9 cellular contexts compared by ENCODE assay signal in genomic region chr6:85675030-85675819, GRCh38. TPM values are rescaled to one million over a fixed set of nuclear protein-coding genes. Genes with fewer than 3 reads are reported as not detected.
DNase-seq lines count a peak whose midpoint lies in the region; ATAC-seq, FAIRE-seq and TF ChIP-seq lines count a peak whose summit lies in the region.
"Had no signal": no experiment of that assay in that cellular context is flagged by ENCODE, and none has a peak within 500 bp of the region (broad histone marks: within the 10 kb centered on the region; RNA-seq: fewer than 3 reads in every experiment).

No MANE protein-coding gene starts in this region.

- H3K9me3 ChIP-seq in RWPE2 (ENCODE audit: severe bottlenecking): peaks cover 2% of the 10 kb centered on the region
- no peaks in the 10 kb centered on the region for H3K9me3 ChIP-seq in small intestine (ENCODE audit: control insufficient read depth, low read depth)

- WGBS in small intestine, 3 donors: 48 to 63% (median 53%) methylated on average over 4 of the region's 4 CpGs

- H3K4me1 ChIP-seq in RWPE2 (ENCODE audit: insufficient read depth, poor library complexity, severe bottlenecking) (peaks cover 18% of the 10 kb centered on the region), small intestine (ENCODE audit: control insufficient read depth in 2 of 2, insufficient read depth in 1 of 2, low read depth in 1 of 2, low read length in 1 of 2) (peaks cover 0 to 9% of the 10 kb centered on the region in 2 donors)

- peaks cover 44% of the 10 kb centered on the region for H3K36me3 ChIP-seq in RWPE2 (ENCODE audit: low read depth)
- peaks cover 0 to 4% of the 10 kb centered on the region in 2 donors for H3K36me3 ChIP-seq in small intestine (ENCODE audit: control insufficient read depth in 2 of 2, insufficient read depth in 2 of 2, low read length in 2 of 2)

- H3K27ac ChIP-seq in RWPE2 (ENCODE audit: poor library complexity, severe bottlenecking) (peak overlapping the region; percentile 93), small intestine (ENCODE audit: low read depth in 1 of 2, low read length in 1 of 2) (peak overlapping the region in 1 of 2 donors; percentile 1)

- peak; percentile 55 for ATAC-seq in RWPE2 (ENCODE audit: low read depth)
- peak; percentile 38 for ATAC-seq in esophagus mucosa

- H3K27me3 ChIP-seq in RWPE2 (ENCODE audit: insufficient read depth, poor library complexity, severe bottlenecking) (no peaks in the 10 kb centered on the region), small intestine (ENCODE audit: control insufficient read depth in 2 of 2, insufficient read depth in 2 of 2, low read length in 2 of 2) (no peaks in the 10 kb centered on the region)

- DNase-seq in DMS 273 (lab: John Stamatoyannopoulos, UW; ENCODE audit: unreplicated experiment) (peak; percentile 59), DMS 273 treated with DMSO at 0.1 percent for 48 hours (lab: John Stamatoyannopoulos, UW) (no peak), RWPE2 (ENCODE audit: low spot score) (no peak), small intestine (peak; percentile 46), NCI-H774 (lab: John Stamatoyannopoulos, UW) (no peak), NCI-H345 treated with DMSO at 0.1 percent for 48 hours (lab: John Stamatoyannopoulos, UW; ENCODE audit: unreplicated experiment) (no peak), DMS114 treated with DMSO at 0.1 percent for 48 hours (lab: John Stamatoyannopoulos, UW; ENCODE audit: unreplicated experiment) (no peak)

- TF ChIP-seq CTCF in RWPE2 (IDR thresholded peaks at IDR 0.05; ENCODE audit: poor library complexity, severe bottlenecking): no peak

- FAIRE-seq in small intestine (lab: Jason Lieb, UNC): no peak
- FAIRE-seq: A204.1 had no signal

- peak overlapping the region; percentile 73 for H3K4me3 ChIP-seq in RWPE2 (ENCODE audit: severe bottlenecking)
- no peak overlapping the region for H3K4me3 ChIP-seq in small intestine (ENCODE audit: low read depth in 1 of 2, low read length in 2 of 2)

RNA-seq across cellular contexts. Expression of gene SYNCRIP, which starts 32.5 kb away (rescaled TPM):
- total RNA-seq in esophagus mucosa: 90.9 TPM
- polyA plus RNA-seq in small intestine: 10 to 100 TPM; 23.0 to 55.5 (median 27.3) TPM

Comparison
In these comparisons a context has a peak if more than half of its experiments do, and no peak if none do; other contexts are left out.
1. DNase-seq: peak in DMS 273 (single experiment) and small intestine (single experiment); none in DMS 273 treated with DMSO at 0.1 percent for 48 hours (single experiment), RWPE2 (single experiment), NCI-H774 (single experiment), NCI-H345 treated with DMSO at 0.1 percent for 48 hours (single experiment) and DMS114 treated with DMSO at 0.1 percent for 48 hours (single experiment).